ENCODE assay signal across 8 cellular contexts in genomic region chr15:58331903-58332675, GRCh38.
DNase-seq lines count a peak whose midpoint lies in the region; ATAC-seq and TF ChIP-seq lines count a peak whose summit lies in the region.

No MANE protein-coding gene starts in this region.

- TF ChIP-seq POLR2A in gastroesophageal sphincter (IDR thresholded peaks at IDR 0.05) = no peak

- peaks cover 58% of the 10 kb centered on the region for H3K4me1 Mint-ChIP-seq in Calu3 (ENCODE audit: low read depth, unreplicated experiment)

- H3K36me3 ChIP-seq in SJCRH30 (no peaks in the 10 kb centered on the region), gastroesophageal sphincter (no peaks in the 10 kb centered on the region)

- H3K4me1 ChIP-seq in SJCRH30 = peaks cover 30% of the 10 kb centered on the region
- H3K4me1 ChIP-seq in gastroesophageal sphincter = peaks cover 0 to 40% (median 30%) of the 10 kb centered on the region in 3 donors

- peaks cover 2% of the 10 kb centered on the region for H3K9me3 Mint-ChIP-seq in Calu3 (ENCODE audit: low read depth, unreplicated experiment)

- peak overlapping the region; percentile 99 for H3K27ac Mint-ChIP-seq in Calu3 (ENCODE audit: unreplicated experiment)

- CTCF ChIA-PET in Calu3 (lab: Charles Lee) = interaction anchor here (0.5 to 2.0 kb wide), 7 partner anchors 12 to 426 kb away, joined by 3 to 9 read pairs (median 4); no protein-coding TSS in a partner anchor

- peak overlapping the region; percentile 77 for H3K27ac ChIP-seq in SJCRH30
- H3K27ac ChIP-seq in gastroesophageal sphincter = peak overlapping the region; percentile 47 to 91 (median 80)
- H3K27ac ChIP-seq in substantia nigra (ENCODE audit: low read depth, low read length, poor library complexity, severe bottlenecking) = peak overlapping the region; percentile 81

- ATAC-seq in GM21825 (IDR thresholded peaks at IDR 0.05; ENCODE audit: unreplicated experiment) = peak; percentile 73
- peak; percentile 97 for ATAC-seq in gastroesophageal sphincter

- H3K4me3 Mint-ChIP-seq in Calu3 (ENCODE audit: low read depth, unreplicated experiment) = peak overlapping the region; percentile 51

- WGBS in gastroesophageal sphincter (ENCODE audit: low coverage in 1 of 2), 2 donors = 0 to 7% methylated on average over 1 to 3 of the region's 8 CpGs

- H3K4me3 ChIP-seq in SJCRH30 (peak overlapping the region; percentile 39), gastroesophageal sphincter (no peak overlapping the region)

- TF ChIP-seq CTCF in Calu3 (IDR thresholded peaks at IDR 0.05; ENCODE audit: unreplicated experiment) = no peak
- TF ChIP-seq CTCF in gastroesophageal sphincter (IDR thresholded peaks at IDR 0.05) = no peak

- H3K27me3 Mint-ChIP-seq in Calu3 (ENCODE audit: unreplicated experiment) = no peaks in the 10 kb centered on the region

- H3K36me3 Mint-ChIP-seq in Calu3 (ENCODE audit: insufficient read depth, unreplicated experiment) = peaks cover 26% of the 10 kb centered on the region

- DNase-seq in Calu3 = peak; percentile 98
- peak; percentile 99 for DNase-seq in M059J (ENCODE audit: low read depth)
- peak; percentile 98 for DNase-seq in SJCRH30
- peak; percentile 90 for DNase-seq in activated naive CD4-positive, alpha-beta T cell treated with Interleukin-2 at 50 U/mL for 16 hours
- peak; percentile 89 for DNase-seq in occipital lobe (lab: John Stamatoyannopoulos, UW)
- peak; percentile 37 to 93 (median 73) for DNase-seq in substantia nigra (lab: John Stamatoyannopoulos, UW)

- no peak for TF ChIP-seq EP300 in gastroesophageal sphincter (IDR thresholded peaks at IDR 0.05)

- BruUV-seq in Calu3 (replicated peaks; lab: Mats Ljungman, UMichigan) = TSS peak; percentile 80

- H3K9me3 ChIP-seq in SJCRH30 (replicated peaks) (no peaks in the 10 kb centered on the region), gastroesophageal sphincter (no peaks in the 10 kb centered on the region)

- intact Hi-C loops in Calu3 (cut with micrococcal nuclease; ENCODE audit: unreplicated experiment) = loop anchor here (2.0 to 5.0 kb wide), 7 partner anchors 60 to 273 kb away; no protein-coding TSS in a partner anchor

- no peaks in the 10 kb centered on the region for H3K27me3 ChIP-seq in SJCRH30
- no peaks in the 10 kb centered on the region for H3K27me3 ChIP-seq in gastroesophageal sphincter
